ENCODE assay signal across 8 cellular contexts in the genomic region with DNA sequence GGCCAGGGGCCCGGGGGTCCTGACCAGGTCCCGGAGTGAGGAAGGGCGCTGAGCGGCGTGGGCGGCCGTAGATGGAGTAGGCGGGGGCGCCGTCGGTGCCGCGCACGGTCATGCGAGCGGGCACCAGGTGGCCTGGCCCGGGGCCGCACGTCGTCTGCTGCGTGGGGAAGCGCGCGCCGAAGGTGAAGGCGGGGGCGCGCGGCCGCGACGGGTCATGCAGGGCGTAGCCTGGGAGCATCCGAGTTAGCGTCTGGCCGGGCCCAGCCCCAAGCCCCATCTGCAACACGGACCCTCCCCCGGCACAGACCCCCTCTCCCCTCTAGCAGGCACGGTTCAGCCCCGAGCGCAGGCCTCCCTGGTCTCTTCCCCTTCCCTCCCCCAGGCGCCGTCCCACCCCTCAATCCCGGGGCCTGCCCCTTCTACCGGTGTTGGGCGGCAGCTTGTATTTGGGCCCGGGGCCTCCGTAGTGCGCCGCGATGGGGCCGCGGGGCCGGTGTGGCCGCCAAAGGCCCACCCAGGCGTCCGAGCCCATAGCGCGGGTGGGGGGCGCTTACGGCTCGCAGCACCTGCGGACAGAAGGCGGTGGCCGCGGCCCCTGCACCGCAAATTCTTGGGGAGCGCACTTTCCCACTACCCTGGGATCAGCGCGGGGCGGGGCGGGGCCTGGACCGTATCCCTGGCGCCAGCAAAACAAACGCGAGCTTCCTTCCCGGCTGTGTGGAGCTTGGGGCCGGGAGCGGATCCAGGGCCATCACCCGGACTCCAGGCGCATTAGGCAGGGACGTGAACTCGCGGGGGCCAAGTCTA. TPM values are rescaled to one million over a fixed set of nuclear protein-coding genes. Genes with fewer than 3 reads are reported as not detected.
DNase-seq lines count a peak whose midpoint lies in the region; ATAC-seq, FAIRE-seq and TF ChIP-seq lines count a peak whose summit lies in the region.

No MANE protein-coding gene starts in this region.

- 0 out of 2 replicates have a peak, but pooled peaks cover under 1% of the 10 kb centered on the region for H3K79me2 ChIP-seq in MM.1S (ENCODE audit: low read length)

- peak; percentile 38; the same call in 1 of the 2 replicates for TF ChIP-seq POLR2A in GM12892 (IDR thresholded peaks at IDR 0.05; ENCODE audit: low read depth, low read length)

- TF ChIP-seq CTCF in MM.1S (IDR thresholded peaks at IDR 0.05; ENCODE audit: low read length) = no peak

- H3K9ac ChIP-seq in MM.1S (ENCODE audit: low read length) = peak overlapping the region; percentile 71
- H3K9ac ChIP-seq in mesenchymal stem cell (ENCODE audit: low read length) = peak overlapping the region; percentile 93

- no peak overlapping the region for H2BK5ac ChIP-seq in mesenchymal stem cell (ENCODE audit: low read depth, low read length, poor library complexity, severe bottlenecking)

- no peak for ATAC-seq in HG03378 (IDR thresholded peaks at IDR 0.05; ENCODE audit: unreplicated experiment)
- no peak for ATAC-seq in GM21528 (IDR thresholded peaks at IDR 0.05; ENCODE audit: low FRiP score, unreplicated experiment)

- peaks cover 3% of the 10 kb centered on the region for H3K79me1 ChIP-seq in mesenchymal stem cell (replicated peaks; ENCODE audit: low read length, poor library complexity, severe bottlenecking)

- H3K14ac ChIP-seq in mesenchymal stem cell (ENCODE audit: low read length in 2 of 2) = peak overlapping the region in 1 of 2 experiments; percentile 83

- H3K9me2 ChIP-seq in MM.1S (replicated peaks; ENCODE audit: insufficient read depth, low read length) = no peaks in the 10 kb centered on the region

- H3K18ac ChIP-seq in mesenchymal stem cell (ENCODE audit: low read depth in 1 of 2, low read length in 2 of 2) = peak overlapping the region; percentile 84 to 95

- H3K4me3 ChIP-seq in MM.1S (ENCODE audit: low read length) = peak overlapping the region; percentile 63
- peak overlapping the region; percentile 66 for H3K4me3 ChIP-seq in effector memory CD4-positive, alpha-beta T cell (ENCODE audit: insufficient read depth, low read depth, low read length, poor library complexity, severe bottlenecking)
- H3K4me3 ChIP-seq in mesenchymal stem cell (ENCODE audit: insufficient read depth in 1 of 2, low read depth in 1 of 2, low read length in 2 of 2) = peak overlapping the region; percentile 45 to 85

- H3K4me2 ChIP-seq in MM.1S (ENCODE audit: low read depth, low read length) (peak overlapping the region; percentile 95), mesenchymal stem cell (ENCODE audit: low read length, poor library complexity, severe bottlenecking) (peak overlapping the region; percentile 87)

- H2BK120ac ChIP-seq in mesenchymal stem cell (ENCODE audit: low read depth, low read length) = peak overlapping the region; percentile 97

- peaks cover 32% of the 10 kb centered on the region for H3K4me1 ChIP-seq in MM.1S (ENCODE audit: low read length)
- peaks cover 26% of the 10 kb centered on the region for H3K4me1 ChIP-seq in effector memory CD4-positive, alpha-beta T cell (ENCODE audit: control insufficient read depth, insufficient read depth, low read length, poor library complexity, severe bottlenecking)
- peaks cover 42% of the 10 kb centered on the region for H3K4me1 ChIP-seq in mesenchymal stem cell (ENCODE audit: control insufficient read depth, insufficient read depth, low read depth, low read length)

- peak overlapping the region in 1 of 2 experiments; percentile 75 for H3K23ac ChIP-seq in mesenchymal stem cell (ENCODE audit: low read length in 2 of 2)

- H3K4ac ChIP-seq in mesenchymal stem cell (ENCODE audit: low read depth in 1 of 2, low read length in 2 of 2) = peak overlapping the region; percentile 77 to 90

- DNase-seq in GM12892 (ENCODE audit: insufficient read length) (peak; percentile 63), MM.1S (no peak), mesenchymal stem cell (peak; percentile 85)
- peak; percentile 66 to 72 for DNase-seq in activated CD4-positive, alpha-beta T cell treated with anti-CD3 and anti-CD28 coated beads, Interleukin-2, amount 50 U/mL, for 4 hours
- DNase-seq in effector memory CD4-positive, alpha-beta T cell = peak in 2 of 3 donors; percentile 45 to 54
- peak; percentile 56 to 68 for DNase-seq in stimulated activated CD8-positive, alpha-beta memory T cell treated with anti-CD3 and anti-CD28 coated beads, Interleukin-7, amount 100 ng/mL, for 4 hours (ENCODE audit: low read depth in 2 of 2)

- H3K36me3 ChIP-seq in MM.1S (replicated peaks; ENCODE audit: insufficient read depth, low read length) (no peaks in the 10 kb centered on the region), mesenchymal stem cell (ENCODE audit: control insufficient read depth in 1 of 2, insufficient read depth in 2 of 2, low read depth in 1 of 2, low read length in 2 of 2) (peaks cover 0 to 3% of the 10 kb centered on the region in 2 experiments)
- no peaks in the 10 kb centered on the region for H3K36me3 ChIP-seq in effector memory CD4-positive, alpha-beta T cell (ENCODE audit: control insufficient read depth, insufficient read depth, low read length)

- peaks cover 30% of the 10 kb centered on the region for H3F3A ChIP-seq in MM.1S (ENCODE audit: insufficient read depth, low read length)

- H2AFZ ChIP-seq in MM.1S (ENCODE audit: low read length) (peak overlapping the region; percentile 79; the same call in 1 of the 2 replicates), mesenchymal stem cell (ENCODE audit: low read depth, low read length) (peak overlapping the region; percentile 58)

- H2BK12ac ChIP-seq in mesenchymal stem cell (ENCODE audit: low read length in 2 of 2) = peak overlapping the region in 1 of 2 experiments; percentile 86

- H3K27ac ChIP-seq in MM.1S (ENCODE audit: low read length) (no peak overlapping the region), mesenchymal stem cell (ENCODE audit: low read length, poor library complexity, severe bottlenecking) (no peak overlapping the region)
- peak overlapping the region; percentile 97 for H3K27ac ChIP-seq in effector memory CD4-positive, alpha-beta T cell (ENCODE audit: insufficient read depth, low read length, poor library complexity, severe bottlenecking)

- no peak for FAIRE-seq in GM12892 (lab: Jason Lieb, UNC)

- WGBS in mesenchymal stem cell = under 1% methylated on average over 50 of the region's 84 CpGs

- H3K9me3 ChIP-seq in MM.1S (replicated peaks; ENCODE audit: insufficient read depth, low read length) (no peaks in the 10 kb centered on the region), mesenchymal stem cell (ENCODE audit: control insufficient read depth, low read length) (no peaks in the 10 kb centered on the region)
- H3K9me3 ChIP-seq in effector memory CD4-positive, alpha-beta T cell (ENCODE audit: control insufficient read depth, low read length) = no peaks in the 10 kb centered on the region

- H4K20me1 ChIP-seq in MM.1S (ENCODE audit: insufficient read depth, low read length) = no peaks in the 10 kb centered on the region

- peak overlapping the region; percentile 98 for H2BK15ac ChIP-seq in mesenchymal stem cell (ENCODE audit: low read depth, poor library complexity, severe bottlenecking)

- peak overlapping the region; percentile 93 for H4K8ac ChIP-seq in mesenchymal stem cell (ENCODE audit: low read length)

- peak overlapping the region; percentile 78 for H4K91ac ChIP-seq in mesenchymal stem cell (ENCODE audit: low read length)

- peaks cover 9% of the 10 kb centered on the region; the same call in 1 of the 2 replicates for H3K27me3 ChIP-seq in MM.1S (replicated peaks; ENCODE audit: insufficient read depth, low read length)
- no peaks in the 10 kb centered on the region for H3K27me3 ChIP-seq in effector memory CD4-positive, alpha-beta T cell (replicated peaks; ENCODE audit: control insufficient read depth, insufficient read depth, low read length, poor library complexity, severe bottlenecking)
- H3K27me3 ChIP-seq in mesenchymal stem cell (ENCODE audit: control insufficient read depth in 1 of 2, insufficient read depth in 1 of 2, low read length in 2 of 2) = peaks cover 0 to 27% of the 10 kb centered on the region in 2 experiments

- no peak overlapping the region for H2AK5ac ChIP-seq in mesenchymal stem cell (ENCODE audit: low read length, severe bottlenecking)

RNA-seq across cellular contexts. Expression of a gene that starts 1.9 kb away (rescaled TPM):
- polyA plus RNA-seq in GM12892 (2012; ENCODE audit: missing spikeins) = 9.6 TPM
- 18.0 TPM for polyA plus RNA-seq in mesenchymal stem cell (2013, experiment 1 of 2)
- 17.4 TPM for polyA plus RNA-seq in mesenchymal stem cell (2013, experiment 2 of 2)

RNA-seq across cellular contexts. Expression of a gene that starts 6.4 kb away (rescaled TPM):
- 2.5 TPM for polyA plus RNA-seq in GM12892 (2012; ENCODE audit: missing spikeins)
- 0.41 TPM for polyA plus RNA-seq in mesenchymal stem cell (2013, experiment 1 of 2)
- polyA plus RNA-seq in mesenchymal stem cell (2013, experiment 2 of 2) = 0.84 TPM

RNA-seq across cellular contexts. Expression of a gene that starts 13.9 kb away (rescaled TPM):
- 0.47 TPM for polyA plus RNA-seq in GM12892 (2012; ENCODE audit: missing spikeins)
- 0.48 TPM for polyA plus RNA-seq in mesenchymal stem cell (2013, experiment 1 of 2)
- polyA plus RNA-seq in mesenchymal stem cell (2013, experiment 2 of 2) = 0.51 TPM

RNA-seq across cellular contexts. Expression of a gene that starts 23.7 kb away (rescaled TPM):
- 29.4 TPM for polyA plus RNA-seq in GM12892 (2012; ENCODE audit: missing spikeins)
- 11.7 TPM for polyA plus RNA-seq in mesenchymal stem cell (2013, experiment 1 of 2)
- polyA plus RNA-seq in mesenchymal stem cell (2013, experiment 2 of 2) = 9.7 TPM

RNA-seq across cellular contexts. Expression of a gene that starts 24.2 kb away (rescaled TPM):
- polyA plus RNA-seq in GM12892 (2012; ENCODE audit: missing spikeins) = 6.7 TPM
- 81.8 TPM for polyA plus RNA-seq in mesenchymal stem cell (2013, experiment 1 of 2)
- 79.8 TPM for polyA plus RNA-seq in mesenchymal stem cell (2013, experiment 2 of 2)
